In genomic region chr9:110256142-110256391, GRCh38 we compare ENCODE assay signal across 8 cellular contexts. TPM values are rescaled to one million over a fixed set of nuclear protein-coding genes. Genes with fewer than 3 reads are reported as not detected.
DNase-seq lines count a peak whose midpoint lies in the region; ATAC-seq, FAIRE-seq and TF ChIP-seq lines count a peak whose summit lies in the region.

No MANE protein-coding gene starts in this region.

- peak overlapping the region; percentile 93 for H3K4me3 Mint-ChIP-seq in astrocyte (ENCODE audit: unreplicated experiment)

- peaks cover 17% of the 10 kb centered on the region for H3K4me1 Mint-ChIP-seq in astrocyte (ENCODE audit: low read depth, unreplicated experiment)

- no peaks in the 10 kb centered on the region for H3K9me3 Mint-ChIP-seq in astrocyte (ENCODE audit: unreplicated experiment)

- no peak for TF ChIP-seq CTCF in 22Rv1 (IDR thresholded peaks at IDR 0.05)
- no peak for TF ChIP-seq CTCF in HFF-Myc (IDR thresholded peaks at IDR 0.05; ENCODE audit: low read depth, low read length, missing control alignments)
- no peak for TF ChIP-seq CTCF in astrocyte (IDR thresholded peaks at IDR 0.05; ENCODE audit: insufficient read depth, low read depth, low read length)
- TF ChIP-seq CTCF in kidney (IDR thresholded peaks at IDR 0.05; ENCODE audit: borderline replicate concordance, extremely low read depth, insufficient read depth) = no peak
- no peak for TF ChIP-seq CTCF in testis (IDR thresholded peaks at IDR 0.05)

- peak overlapping the region; percentile 88 for H3K9ac ChIP-seq in astrocyte (ENCODE audit: low read length)
- peak overlapping the region; percentile 85 to 88 for H3K9ac ChIP-seq in kidney (ENCODE audit: low read length in 2 of 2)

- H3K27ac ChIP-seq in 22Rv1 (peak overlapping the region; percentile 85), astrocyte (ENCODE audit: low read depth, low read length) (peak overlapping the region; percentile 86), kidney (ENCODE audit: low read depth in 2 of 2, low read length in 2 of 2) (peak overlapping the region; percentile 61 to 93), testis (peak overlapping the region; percentile 81 to 89)

- no peaks in the 10 kb centered on the region for H3K27me3 Mint-ChIP-seq in astrocyte (ENCODE audit: low read depth, unreplicated experiment)

- no peaks in the 10 kb centered on the region for H3K27me3 ChIP-seq in astrocyte (ENCODE audit: insufficient read depth, low read length)
- H3K27me3 ChIP-seq in testis = no peaks in the 10 kb centered on the region

- TF ChIP-seq POLR2A in testis (IDR thresholded peaks at IDR 0.05) = no peak

- WGBS in testis, 2 donors = 0 to 1% methylated on average over 3 to 29 of the region's 29 CpGs

- no peaks in the 10 kb centered on the region for H3K36me3 ChIP-seq in astrocyte (ENCODE audit: insufficient read depth, low read length)
- no peaks in the 10 kb centered on the region for H3K36me3 ChIP-seq in kidney (ENCODE audit: control insufficient read depth in 1 of 2, insufficient read depth in 2 of 2, low read length in 2 of 2)
- no peaks in the 10 kb centered on the region for H3K36me3 ChIP-seq in testis (ENCODE audit: low read depth, missing control alignments)

- FAIRE-seq in astrocyte (lab: Jason Lieb, UNC) = no peak
- FAIRE-seq in kidney (lab: Jason Lieb, UNC) = no peak

- no peaks in the 10 kb centered on the region for H3K9me3 ChIP-seq in astrocyte (ENCODE audit: insufficient read depth, low read depth, low read length)
- no peaks in the 10 kb centered on the region for H3K9me3 ChIP-seq in kidney (ENCODE audit: control insufficient read depth in 1 of 2, low read length in 2 of 2)
- no peaks in the 10 kb centered on the region for H3K9me3 ChIP-seq in testis

- H3K4me1 ChIP-seq in astrocyte (ENCODE audit: insufficient read depth, low read length) (peaks cover 28% of the 10 kb centered on the region), kidney (ENCODE audit: control insufficient read depth in 1 of 2, insufficient read depth in 1 of 2, low read depth in 1 of 2, low read length in 2 of 2) (peaks cover 7 to 15% of the 10 kb centered on the region in 2 donors), testis (peaks cover 20% of the 10 kb centered on the region)

- peaks cover 2% of the 10 kb centered on the region for H3K36me3 Mint-ChIP-seq in astrocyte (ENCODE audit: low read depth, unreplicated experiment)

- H2AFZ ChIP-seq in astrocyte (ENCODE audit: low read depth, low read length) = peak overlapping the region; percentile 82

- peak overlapping the region; percentile 96 for H3K4me2 ChIP-seq in astrocyte (ENCODE audit: low read length)

- no peak for DNase-seq in HFF-Myc (ENCODE audit: extremely low read depth, low read depth)
- no peak for DNase-seq in astrocyte (ENCODE audit: low read depth)
- DNase-seq in kidney = no peak
- DNase-seq in testis = no peak
- no peak for DNase-seq in DMS53 treated with DMSO at 0.1 percent for 48 hours (lab: John Stamatoyannopoulos, UW; ENCODE audit: unreplicated experiment)
- DNase-seq in HuH-7.5 (ENCODE audit: low spot score) = no peak

- H3K4me3 ChIP-seq in HFF-Myc (replicated peaks; ENCODE audit: low read depth, low read length) (peak overlapping the region; percentile 88), astrocyte (ENCODE audit: insufficient read depth, low read depth, low read length) (peak overlapping the region; percentile 75), kidney (ENCODE audit: low read length in 2 of 2) (peak overlapping the region; percentile 87 to 92), testis (peak overlapping the region; percentile 96 to 97)

- intact Hi-C loops in kidney (cut with DNase I) = no loop called here
- intact Hi-C loops in testis (cut with DNase I; ENCODE audit: low total_unique reads) = no loop called here

- peaks cover 52% of the 10 kb centered on the region for H3K79me2 ChIP-seq in astrocyte (ENCODE audit: insufficient read depth, low read length)

- peak overlapping the region; percentile 91 for H3K27ac Mint-ChIP-seq in astrocyte (ENCODE audit: unreplicated experiment)

- no peak for ATAC-seq in GM19395 (IDR thresholded peaks at IDR 0.05; ENCODE audit: unreplicated experiment)

- peaks cover 42% of the 10 kb centered on the region for H4K20me1 ChIP-seq in astrocyte (ENCODE audit: insufficient read depth, low read length)

RNA-seq across cellular contexts. Expression of gene TXN, which starts 0.2 kb away (rescaled TPM):
- total RNA-seq in astrocyte = 259 and 302 TPM in 2 replicates
- total RNA-seq in kidney = 145 TPM
- 541 TPM for polyA plus RNA-seq in kidney (ENCODE audit: insufficient read depth, low read depth, low replicate concordance)
- 10 to 100 TPM; 30.2 to 31.7 TPM for total RNA-seq in testis
- 57.0 TPM for polyA plus RNA-seq in testis (ENCODE audit: insufficient read depth, low read depth, low replicate concordance)

RNA-seq across cellular contexts. Expression of gene C9orf152, which starts 48.1 kb away (rescaled TPM):
- 0.07 TPM in 1 of 2 replicates, not detected in the other for total RNA-seq in astrocyte
- total RNA-seq in kidney = 1.8 TPM
- polyA plus RNA-seq in kidney (ENCODE audit: insufficient read depth, low read depth, low replicate concordance) = not detected
- not detected for total RNA-seq in testis
- not detected for polyA plus RNA-seq in testis (ENCODE audit: insufficient read depth, low read depth, low replicate concordance)
